Comparison of ENCODE assay signal across 1 cellular context in the genomic region with DNA sequence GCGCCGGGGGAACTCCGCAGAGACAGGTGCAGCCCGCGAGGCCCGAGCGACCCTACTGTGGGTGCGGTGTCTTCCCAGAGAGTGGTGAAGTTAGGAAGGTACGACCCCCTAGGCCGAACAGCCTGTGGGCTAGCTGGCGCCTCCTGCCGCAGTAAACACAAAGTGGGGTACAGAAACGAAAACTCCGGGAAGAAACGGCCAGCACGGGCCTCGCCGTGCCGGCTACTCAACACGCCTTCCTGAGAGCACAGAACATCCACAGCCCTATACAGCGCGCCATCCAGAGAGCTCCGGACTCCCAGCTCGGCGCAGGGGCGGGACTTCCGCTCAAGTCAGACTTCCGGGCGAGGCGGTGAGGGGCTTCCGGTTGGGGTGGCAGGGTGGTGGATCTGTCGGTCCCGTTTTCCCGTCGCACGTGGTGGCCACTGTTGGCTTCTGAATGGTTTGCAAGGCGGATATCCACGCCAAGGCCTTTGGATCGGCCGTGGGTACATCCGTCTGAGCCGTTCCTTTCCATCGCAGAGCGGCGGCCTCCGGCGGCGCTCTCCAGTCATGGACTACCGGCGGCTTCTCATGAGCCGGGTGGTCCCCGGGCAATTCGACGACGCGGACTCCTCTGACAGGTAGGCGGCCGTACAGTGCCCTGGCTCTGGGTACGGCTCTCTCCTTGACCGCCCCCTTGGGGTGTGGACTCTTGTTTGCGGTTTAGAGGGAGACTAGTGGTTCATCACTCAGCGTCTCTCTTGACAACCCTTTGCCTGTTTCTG.
A peak's percentile ranks its signal among the peaks of the same experiment; 100 is the strongest.
TF ChIP-seq lines count a peak whose summit lies in the region.

A gene (minus strand): TSS at position 292 of the 767 bp plus-strand sequence. CDS start 2,569 bp downstream, outside the sequence.
A gene (plus strand): TSS at position 358 of the 767 bp plus-strand sequence. CDS start 195 bp downstream, at position 553.

TF ChIP-seq in K562, 482 proteins besides CTCF, POLR2A, EP300 and RAD21 (continued from another document and continues in another):
- TF ChIP-seq TGIF2 (CRISPR knock-in tag; IDR thresholded peaks at IDR 0.05) (0 out of 2 replicates have a peak, but pooled peaks have one; percentile 80), ZFP1 (CRISPR knock-in tag; IDR thresholded peaks at IDR 0.05) (no peak), IRF2 (CRISPR knock-in tag; IDR thresholded peaks at IDR 0.05) (no peak), ZNF384 (IDR thresholded peaks at IDR 0.05; ENCODE audit: low read depth, low read length) (no peak), CEBPB (tag; IDR thresholded peaks at IDR 0.05) (no peak), MECOM (CRISPR knock-in tag; IDR thresholded peaks at IDR 0.05) (0 out of 2 replicates have a peak, but pooled peaks have one; percentile 24), NCOA4 (IDR thresholded peaks at IDR 0.05; ENCODE audit: partially characterized antibody) (no peak), KDM5B (IDR thresholded peaks at IDR 0.05; ENCODE audit: insufficient replicate concordance, low read depth, low read length) (peak; percentile 94), BHLHE40 (IDR thresholded peaks at IDR 0.05; ENCODE audit: low read length) (peak; percentile 70), CBX5 (IDR thresholded peaks at IDR 0.05; ENCODE audit: borderline replicate concordance, low read depth) (no peak), C11orf30 (IDR thresholded peaks at IDR 0.05; ENCODE audit: low read depth) (peak; percentile 73), ZNF551 (CRISPR knock-in tag; IDR thresholded peaks at IDR 0.05) (no peak), BACH1 (tag; IDR thresholded peaks at IDR 0.05) (no peak), E2F3 (CRISPR knock-in tag; IDR thresholded peaks at IDR 0.05) (no peak), MBD2 (IDR thresholded peaks at IDR 0.05; ENCODE audit: borderline replicate concordance, low read depth) (peak; percentile 76; the same call in 1 of the 2 replicates), NUFIP1 (IDR thresholded peaks at IDR 0.05; ENCODE audit: partially characterized antibody) (no peak), GATAD2B (IDR thresholded peaks at IDR 0.05; ENCODE audit: borderline replicate concordance) (no peak), ZNF57 (CRISPR knock-in tag; IDR thresholded peaks at IDR 0.05) (no peak), FOXK2 (conservative IDR thresholded peaks at IDR 0.05 in 1 of 2, IDR thresholded peaks at IDR 0.05 in 1 of 2; ENCODE audit: low read depth in 2 of 2) (peak; percentile 87 to 88), ETV1 (tag; conservative IDR thresholded peaks at IDR 0.05; ENCODE audit: low read depth) (peak; percentile 83), KDM4B (IDR thresholded peaks at IDR 0.05; ENCODE audit: borderline replicate concordance in 2 of 2, low read depth in 1 of 2) (peak in 1 of 2 experiments; percentile 97; a peak in 2 of 4 replicates), MEF2A (IDR thresholded peaks at IDR 0.05; ENCODE audit: control insufficient read depth, low read depth, low read length) (no peak), DIDO1 (tag; IDR thresholded peaks at IDR 0.05; ENCODE audit: low read depth) (peak; percentile 86), CBX2 (IDR thresholded peaks at IDR 0.05; ENCODE audit: insufficient read depth, low read length, poor library complexity, severe bottlenecking) (no peak), CBX3 (IDR thresholded peaks at IDR 0.05; ENCODE audit: borderline replicate concordance in 1 of 2, low read length in 2 of 2) (0 out of 3 replicates have a peak, but pooled peaks of 1 of the 2 experiments have one; percentile 54), TRIM28 (IDR thresholded peaks at IDR 0.05) (peak; percentile 52; the same call in 1 of the 2 replicates), CREM (IDR thresholded peaks at IDR 0.05; ENCODE audit: low read depth) (peak; percentile 7; the same call in 1 of the 2 replicates), ZBTB7A (IDR thresholded peaks at IDR 0.05; ENCODE audit: borderline replicate concordance, control insufficient read depth, low read depth, low read length) (no peak), ARNT (IDR thresholded peaks at IDR 0.05) (no peak), FIP1L1 (IDR thresholded peaks at IDR 0.05; ENCODE audit: low read depth, low read length, poor library complexity, severe bottlenecking) (peak; percentile 74), KLF1 (tag; IDR thresholded peaks at IDR 0.05) (no peak), NBN (IDR thresholded peaks at IDR 0.05; ENCODE audit: low read depth) (peak; percentile 84; the same call in 1 of the 2 replicates), SLC30A9 (CRISPR knock-in tag; IDR thresholded peaks at IDR 0.05) (no peak), ZNF217 (CRISPR knock-in tag; IDR thresholded peaks at IDR 0.05) (no peak), PHF8 (IDR thresholded peaks at IDR 0.05; ENCODE audit: borderline replicate concordance, low read length) (peak; percentile 94; the same call in 1 of the 2 replicates), KDM1A (IDR thresholded peaks at IDR 0.05) (no peak; a peak in 1 of 4 replicates), ZBED1 (IDR thresholded peaks at IDR 0.05) (no peak), ZNF589 (CRISPR knock-in tag; IDR thresholded peaks at IDR 0.05; ENCODE audit: low read depth) (peak; percentile 93), ZSCAN29 (IDR thresholded peaks at IDR 0.05) (peak; percentile 74), ZFPM2 (CRISPR knock-in tag; IDR thresholded peaks at IDR 0.05) (no peak), ZNF232 (CRISPR knock-in tag; IDR thresholded peaks at IDR 0.05) (no peak), NCOA1 (IDR thresholded peaks at IDR 0.05; ENCODE audit: low read depth) (no peak; the same call in 1 of the 2 replicates), ZNF766 (CRISPR knock-in tag; conservative IDR thresholded peaks at IDR 0.05) (no peak)
- TF ChIP-seq, protein P1, sequence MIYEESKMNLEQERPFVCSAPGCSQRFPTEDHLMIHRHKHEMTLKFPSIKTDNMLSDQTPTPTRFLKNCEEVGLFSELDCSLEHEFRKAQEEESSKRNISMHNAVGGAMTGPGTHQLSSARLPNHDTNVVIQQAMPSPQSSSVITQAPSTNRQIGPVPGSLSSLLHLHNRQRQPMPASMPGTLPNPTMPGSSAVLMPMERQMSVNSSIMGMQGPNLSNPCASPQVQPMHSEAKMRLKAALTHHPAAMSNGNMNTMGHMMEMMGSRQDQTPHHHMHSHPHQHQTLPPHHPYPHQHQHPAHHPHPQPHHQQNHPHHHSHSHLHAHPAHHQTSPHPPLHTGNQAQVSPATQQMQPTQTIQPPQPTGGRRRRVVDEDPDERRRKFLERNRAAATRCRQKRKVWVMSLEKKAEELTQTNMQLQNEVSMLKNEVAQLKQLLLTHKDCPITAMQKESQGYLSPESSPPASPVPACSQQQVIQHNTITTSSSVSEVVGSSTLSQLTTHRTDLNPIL (CRISPR knock-in tag; IDR thresholded peaks at IDR 0.05), result no peak
- TF ChIP-seq, protein P2, sequence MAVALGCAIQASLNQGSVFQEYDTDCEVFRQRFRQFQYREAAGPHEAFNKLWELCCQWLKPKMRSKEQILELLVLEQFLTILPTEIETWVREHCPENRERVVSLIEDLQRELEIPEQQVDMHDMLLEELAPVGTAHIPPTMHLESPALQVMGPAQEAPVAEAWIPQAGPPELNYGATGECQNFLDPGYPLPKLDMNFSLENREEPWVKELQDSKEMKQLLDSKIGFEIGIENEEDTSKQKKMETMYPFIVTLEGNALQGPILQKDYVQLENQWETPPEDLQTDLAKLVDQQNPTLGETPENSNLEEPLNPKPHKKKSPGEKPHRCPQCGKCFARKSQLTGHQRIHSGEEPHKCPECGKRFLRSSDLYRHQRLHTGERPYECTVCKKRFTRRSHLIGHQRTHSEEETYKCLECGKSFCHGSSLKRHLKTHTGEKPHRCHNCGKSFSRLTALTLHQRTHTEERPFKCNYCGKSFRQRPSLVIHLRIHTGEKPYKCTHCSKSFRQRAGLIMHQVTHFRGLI (CRISPR knock-in tag; IDR thresholded peaks at IDR 0.05), result no peak
- TF ChIP-seq, protein P3, sequence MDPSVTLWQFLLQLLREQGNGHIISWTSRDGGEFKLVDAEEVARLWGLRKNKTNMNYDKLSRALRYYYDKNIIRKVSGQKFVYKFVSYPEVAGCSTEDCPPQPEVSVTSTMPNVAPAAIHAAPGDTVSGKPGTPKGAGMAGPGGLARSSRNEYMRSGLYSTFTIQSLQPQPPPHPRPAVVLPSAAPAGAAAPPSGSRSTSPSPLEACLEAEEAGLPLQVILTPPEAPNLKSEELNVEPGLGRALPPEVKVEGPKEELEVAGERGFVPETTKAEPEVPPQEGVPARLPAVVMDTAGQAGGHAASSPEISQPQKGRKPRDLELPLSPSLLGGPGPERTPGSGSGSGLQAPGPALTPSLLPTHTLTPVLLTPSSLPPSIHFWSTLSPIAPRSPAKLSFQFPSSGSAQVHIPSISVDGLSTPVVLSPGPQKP (CRISPR knock-in tag; IDR thresholded peaks at IDR 0.05), result no peak
- TF ChIP-seq, protein P4, sequence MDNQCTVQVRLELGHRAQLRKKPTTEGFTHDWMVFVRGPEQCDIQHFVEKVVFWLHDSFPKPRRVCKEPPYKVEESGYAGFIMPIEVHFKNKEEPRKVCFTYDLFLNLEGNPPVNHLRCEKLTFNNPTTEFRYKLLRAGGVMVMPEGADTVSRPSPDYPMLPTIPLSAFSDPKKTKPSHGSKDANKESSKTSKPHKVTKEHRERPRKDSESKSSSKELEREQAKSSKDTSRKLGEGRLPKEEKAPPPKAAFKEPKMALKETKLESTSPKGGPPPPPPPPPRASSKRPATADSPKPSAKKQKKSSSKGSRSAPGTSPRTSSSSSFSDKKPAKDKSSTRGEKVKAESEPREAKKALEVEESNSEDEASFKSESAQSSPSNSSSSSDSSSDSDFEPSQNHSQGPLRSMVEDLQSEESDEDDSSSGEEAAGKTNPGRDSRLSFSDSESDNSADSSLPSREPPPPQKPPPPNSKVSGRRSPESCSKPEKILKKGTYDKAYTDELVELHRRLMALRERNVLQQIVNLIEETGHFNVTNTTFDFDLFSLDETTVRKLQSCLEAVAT (IDR thresholded peaks at IDR 0.05), result 0 out of 4 replicates have a peak, but pooled peaks of 1 of the 2 experiments have one; percentile 70
- TF ChIP-seq, protein P5, sequence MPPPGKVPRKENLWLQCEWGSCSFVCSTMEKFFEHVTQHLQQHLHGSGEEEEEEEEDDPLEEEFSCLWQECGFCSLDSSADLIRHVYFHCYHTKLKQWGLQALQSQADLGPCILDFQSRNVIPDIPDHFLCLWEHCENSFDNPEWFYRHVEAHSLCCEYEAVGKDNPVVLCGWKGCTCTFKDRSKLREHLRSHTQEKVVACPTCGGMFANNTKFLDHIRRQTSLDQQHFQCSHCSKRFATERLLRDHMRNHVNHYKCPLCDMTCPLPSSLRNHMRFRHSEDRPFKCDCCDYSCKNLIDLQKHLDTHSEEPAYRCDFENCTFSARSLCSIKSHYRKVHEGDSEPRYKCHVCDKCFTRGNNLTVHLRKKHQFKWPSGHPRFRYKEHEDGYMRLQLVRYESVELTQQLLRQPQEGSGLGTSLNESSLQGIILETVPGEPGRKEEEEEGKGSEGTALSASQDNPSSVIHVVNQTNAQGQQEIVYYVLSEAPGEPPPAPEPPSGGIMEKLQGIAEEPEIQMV (tag; conservative IDR thresholded peaks at IDR 0.05; ENCODE audit: low read depth), result no peak
- TF ChIP-seq, protein P6, sequence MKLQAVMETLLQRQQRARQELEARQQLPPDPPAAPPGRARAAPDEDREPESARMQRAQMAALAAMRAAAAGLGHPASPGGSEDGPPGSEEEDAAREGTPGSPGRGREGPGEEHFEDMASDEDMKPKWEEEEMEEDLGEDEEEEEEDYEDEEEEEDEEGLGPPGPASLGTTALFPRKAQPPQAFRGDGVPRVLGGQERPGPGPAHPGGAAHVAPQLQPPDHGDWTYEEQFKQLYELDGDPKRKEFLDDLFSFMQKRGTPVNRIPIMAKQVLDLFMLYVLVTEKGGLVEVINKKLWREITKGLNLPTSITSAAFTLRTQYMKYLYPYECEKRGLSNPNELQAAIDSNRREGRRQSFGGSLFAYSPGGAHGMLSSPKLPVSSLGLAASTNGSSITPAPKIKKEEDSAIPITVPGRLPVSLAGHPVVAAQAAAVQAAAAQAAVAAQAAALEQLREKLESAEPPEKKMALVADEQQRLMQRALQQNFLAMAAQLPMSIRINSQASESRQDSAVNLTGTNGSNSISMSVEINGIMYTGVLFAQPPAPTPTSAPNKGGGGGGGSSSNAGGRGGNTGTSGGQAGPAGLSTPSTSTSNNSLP (IDR thresholded peaks at IDR 0.05; ENCODE audit: borderline replicate concordance, low read depth, low read length), result no peak
- TF ChIP-seq, protein P7, sequence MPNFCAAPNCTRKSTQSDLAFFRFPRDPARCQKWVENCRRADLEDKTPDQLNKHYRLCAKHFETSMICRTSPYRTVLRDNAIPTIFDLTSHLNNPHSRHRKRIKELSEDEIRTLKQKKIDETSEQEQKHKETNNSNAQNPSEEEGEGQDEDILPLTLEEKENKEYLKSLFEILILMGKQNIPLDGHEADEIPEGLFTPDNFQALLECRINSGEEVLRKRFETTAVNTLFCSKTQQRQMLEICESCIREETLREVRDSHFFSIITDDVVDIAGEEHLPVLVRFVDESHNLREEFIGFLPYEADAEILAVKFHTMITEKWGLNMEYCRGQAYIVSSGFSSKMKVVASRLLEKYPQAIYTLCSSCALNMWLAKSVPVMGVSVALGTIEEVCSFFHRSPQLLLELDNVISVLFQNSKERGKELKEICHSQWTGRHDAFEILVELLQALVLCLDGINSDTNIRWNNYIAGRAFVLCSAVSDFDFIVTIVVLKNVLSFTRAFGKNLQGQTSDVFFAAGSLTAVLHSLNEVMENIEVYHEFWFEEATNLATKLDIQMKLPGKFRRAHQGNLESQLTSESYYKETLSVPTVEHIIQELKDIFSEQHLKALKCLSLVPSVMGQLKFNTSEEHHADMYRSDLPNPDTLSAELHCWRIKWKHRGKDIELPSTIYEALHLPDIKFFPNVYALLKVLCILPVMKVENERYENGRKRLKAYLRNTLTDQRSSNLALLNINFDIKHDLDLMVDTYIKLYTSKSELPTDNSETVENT (CRISPR knock-in tag; IDR thresholded peaks at IDR 0.05), result peak; percentile 21; the same call in 1 of the 2 replicates
- TF ChIP-seq, protein P8, sequence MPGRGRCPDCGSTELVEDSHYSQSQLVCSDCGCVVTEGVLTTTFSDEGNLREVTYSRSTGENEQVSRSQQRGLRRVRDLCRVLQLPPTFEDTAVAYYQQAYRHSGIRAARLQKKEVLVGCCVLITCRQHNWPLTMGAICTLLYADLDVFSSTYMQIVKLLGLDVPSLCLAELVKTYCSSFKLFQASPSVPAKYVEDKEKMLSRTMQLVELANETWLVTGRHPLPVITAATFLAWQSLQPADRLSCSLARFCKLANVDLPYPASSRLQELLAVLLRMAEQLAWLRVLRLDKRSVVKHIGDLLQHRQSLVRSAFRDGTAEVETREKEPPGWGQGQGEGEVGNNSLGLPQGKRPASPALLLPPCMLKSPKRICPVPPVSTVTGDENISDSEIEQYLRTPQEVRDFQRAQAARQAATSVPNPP (IDR thresholded peaks at IDR 0.05; ENCODE audit: borderline replicate concordance, insufficient read depth, insufficient read length), result no peak
